6 cellular contexts compared by ENCODE assay signal in the genomic region with DNA sequence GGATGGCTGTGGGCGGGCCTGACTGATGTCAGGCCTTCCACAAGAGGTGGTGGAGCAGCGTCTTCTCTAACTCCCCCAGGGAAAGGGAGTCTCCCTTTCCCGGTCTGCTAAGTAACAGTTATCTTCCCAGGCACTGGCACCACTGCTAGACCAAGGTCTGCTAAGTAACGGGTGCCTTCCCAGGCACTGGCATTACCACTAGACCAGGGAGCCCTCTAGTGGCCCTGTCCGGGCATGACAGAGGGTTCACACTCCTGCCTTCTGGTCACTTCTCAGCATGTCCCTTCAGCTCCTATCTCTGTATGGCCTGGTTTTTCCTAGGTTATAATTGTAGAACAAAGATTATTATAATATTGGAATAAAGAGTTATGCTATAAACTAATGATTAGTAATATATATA. TPM values are rescaled to one million over a fixed set of nuclear protein-coding genes. Genes with fewer than 3 reads are reported as not detected.
A peak's percentile ranks its signal among the peaks of the same experiment; 100 is the strongest.
DNase-seq lines count a peak whose midpoint lies in the region; ATAC-seq, FAIRE-seq and TF ChIP-seq lines count a peak whose summit lies in the region.
"Not testable (repeated sequence)": the region's sequence is repeated elsewhere in the genome, so short reads cannot be mapped to it uniquely, and the experiment has no call there.

No MANE protein-coding gene starts in this region.

- in situ Hi-C loops in GM12878 (cut with MboI): not testable (repeated sequence)

- H3K9me3 Mint-ChIP-seq in memory B cell: not testable (repeated sequence)

- H3K4me3 ChIP-seq in LNCaP clone FGC (ENCODE audit: low read depth, low read length); GM12878: not testable (repeated sequence)

- not testable (repeated sequence) for DNase-seq in LNCaP clone FGC (ENCODE audit: low read depth); GM12878 (ENCODE audit: low read depth, low spot score)
- DNase-seq in T-helper 22 cell (ENCODE audit: low read depth) (peak; percentile 23), memory B cell (ENCODE audit: low spot score in 2 of 2) (peak; percentile 70 to 77)
- peak; percentile 94 for DNase-seq in stimulated activated naive CD8-positive, alpha-beta T cell treated with anti-CD3 and anti-CD28 coated beads, Interleukin-15, Interleukin-2, amounts not matched to agents 100 U/mL and 50 U/mL, for 24 hours

- not testable (repeated sequence) for H3K36me3 ChIP-seq in GM12878 (ENCODE audit: control insufficient read depth in 2 of 2, insufficient read depth in 2 of 2, low read length in 1 of 2)

- H3K27me3 Mint-ChIP-seq in memory B cell: not testable (repeated sequence)

- RAD21 ChIA-PET in GM12878 (lab: Charles Lee; ENCODE audit: unreplicated experiment): interaction anchor here (0.6 to 5.8 kb wide), 11 partner anchors 8 to 150 kb away, joined by 3 to 49 read pairs (median 6); a partner anchor contains a TSS

- peak; percentile 37 for ATAC-seq in GM18517 (IDR thresholded peaks at IDR 0.05; ENCODE audit: unreplicated experiment)
- not testable (repeated sequence) for ATAC-seq in GM12878
- peak; percentile 1 for ATAC-seq in memory B cell (ENCODE audit: low read depth)
- peak; percentile 1 for ATAC-seq in stimulated activated naive CD8-positive, alpha-beta T cell treated with anti-CD3 and anti-CD28 coated beads, Interleukin-15, Interleukin-2, amounts not matched to agents 100 U/mL and 50 U/mL, for 24 hours

- CTCF ChIA-PET in GM12878 (lab: Yijun Ruan, JAX): interaction anchor here (0.7 to 8.3 kb wide), 18 partner anchors 9 to 190 kb away, joined by 3 to 113 read pairs (median 6); a partner anchor contains a TSS

- SMC1A ChIA-PET in GM12878 (lab: Charles Lee; ENCODE audit: uncharacterized antibody, unreplicated experiment): interaction anchor here (0.6 to 14.7 kb wide), 13 partner anchors 8 to 190 kb away, joined by 3 to 140 read pairs (median 6); a partner anchor contains a TSS

- peaks cover 44% of the 10 kb centered on the region for H3K79me2 ChIP-seq in GM12878 (ENCODE audit: control insufficient read depth, insufficient read depth, low read length)

- peaks cover 49% of the 10 kb centered on the region for H3K4me1 Mint-ChIP-seq in memory B cell

- not testable (repeated sequence) for FAIRE-seq in GM12878 (lab: Jason Lieb, UNC)

- TF ChIP-seq EP300 in GM12878 (IDR thresholded peaks at IDR 0.05; ENCODE audit: borderline replicate concordance in 1 of 2, control insufficient read depth in 1 of 2, low read depth in 2 of 2, low read length in 2 of 2): not testable (repeated sequence)

- H3K9me3 ChIP-seq in GM12878 (replicated peaks; ENCODE audit: control insufficient read depth, insufficient read depth, low read length): not testable (repeated sequence)

- peak overlapping the region; percentile 99 for H3K27ac Mint-ChIP-seq in memory B cell

- peak overlapping the region; percentile 92 for H3K4me3 Mint-ChIP-seq in memory B cell

- peaks cover 68% of the 10 kb centered on the region for H3K4me1 ChIP-seq in GM12878 (ENCODE audit: control insufficient read depth, insufficient read depth, low read length)

- intact Hi-C loops in GM12878 (cut with micrococcal nuclease; ENCODE audit: unreplicated experiment): loop anchor here (2.0 to 5.0 kb wide), 3 partner anchors 27 to 71 kb away; a partner anchor contains a TSS

- not testable (repeated sequence) for H3K9ac ChIP-seq in GM12878 (ENCODE audit: control insufficient read depth, insufficient read depth, low read length)

- H3K4me2 ChIP-seq in GM12878 (ENCODE audit: control insufficient read depth, insufficient read depth): not testable (repeated sequence)

- H4K20me1 ChIP-seq in GM12878 (ENCODE audit: control insufficient read depth, insufficient read depth): not testable (repeated sequence)

- POLR2A ChIA-PET in GM12878 (lab: Charles Lee): interaction anchor here (0.6 to 4.6 kb wide), 12 partner anchors 7 to 189 kb away, joined by 3 to 25 read pairs (median 5); a partner anchor contains a TSS

- TF ChIP-seq CTCF in LNCaP clone FGC (IDR thresholded peaks at IDR 0.05; ENCODE audit: control insufficient read depth, extremely low read depth, insufficient read depth) (peak; percentile 61), GM12878 (IDR thresholded peaks at IDR 0.05 in 2 of 3, conservative IDR thresholded peaks at IDR 0.05 in 1 of 3; ENCODE audit: control insufficient read depth in 2 of 3, extremely low read depth in 1 of 3, insufficient read depth in 1 of 3, low read depth in 3 of 3, low read length in 3 of 3) (peak; percentile 21 to 41 (median 33); a peak in 4 of 6 replicates)

- peak; percentile 24; the same call in 1 of the 2 replicates for TF ChIP-seq RAD21 in GM12878 (IDR thresholded peaks at IDR 0.05; ENCODE audit: insufficient read depth, low read depth, low read length)

- BruUV-seq in GM12878 (replicated peaks; lab: Mats Ljungman, UMichigan): not testable (repeated sequence)

- H2AFZ ChIP-seq in GM12878 (ENCODE audit: control insufficient read depth, low read depth, low read length): not testable (repeated sequence)

- peaks cover 11% of the 10 kb centered on the region for H3K36me3 Mint-ChIP-seq in memory B cell

- WGBS in GM12878 (ENCODE audit: insufficient coverage, insufficient replicate concordance, low lambda C conversion rate, missing lambda C conversion rate): 0% methylated on average over 1 of the region's 5 CpGs

- H3K27ac ChIP-seq in GM12878 (ENCODE audit: control insufficient read depth, insufficient read depth): peak overlapping the region; percentile 99

- H3K27me3 ChIP-seq in GM12878 (replicated peaks in 1 of 2; ENCODE audit: control insufficient read depth in 2 of 2, insufficient read depth in 2 of 2, low read length in 1 of 2): not testable (repeated sequence)

- TF ChIP-seq POLR2A in GM12878 (IDR thresholded peaks at IDR 0.05; ENCODE audit: low read depth, low read length): not testable (repeated sequence)

RNA-seq across cellular contexts. Expression of a gene that starts 1.8 kb away (rescaled TPM):
- total RNA-seq in GM12878 (2013; cell fraction: nucleolus; rRNA removed): 20.3 and 21.7 TPM in 2 replicates
- total RNA-seq in GM12878 (2014; rRNA removed): 25.6 and 29.8 TPM in 2 replicates
- total RNA-seq in GM12878 (2014; rRNA removed; fragmentation: Illumina TruSeq; extraction: Trizol): 5.2 and 7.7 TPM in 2 replicates
- total RNA-seq in GM12878 (2021): 27.4 and 27.7 TPM in 2 replicates
- 3.7 TPM for polyA plus RNA-seq in GM12878 (2011; ENCODE audit: low read depth)
- polyA plus RNA-seq in GM12878 (2011; rRNA removed): 3.1 and 8.4 TPM in 2 replicates
- polyA plus RNA-seq in GM12878 (2011; cell fraction: cytosol; rRNA removed): 14.7 and 23.1 TPM in 2 replicates
- polyA plus RNA-seq in GM12878 (2011; cell fraction: nucleus; rRNA removed): 21.8 and 23.1 TPM in 2 replicates
- 13.9 and 14.6 TPM in 2 replicates for polyA plus RNA-seq in GM12878 (2012)
- 0.38 and 3.9 TPM in 2 replicates for polyA plus RNA-seq in GM12878 (2014; fragmentation: Illumina TruSeq; extraction: Trizol)
- polyA plus RNA-seq in GM12878 (2014; fragmentation: Nextera tagmentation; extraction: Ambion mirVana): 1 to 10 TPM; 1.3 to 3.6 TPM
- 39.4 and 41.4 TPM in 2 replicates for polyA plus RNA-seq in GM12878 (2014; rRNA removed)
- polyA plus RNA-seq in GM12878 (2016; fragmentation: Nextera tagmentation; extraction: Ambion mirVana): 10 to 100 TPM; 43.9 to 44.0 TPM
- polyA minus RNA-seq in GM12878 (2011; rRNA and poly(A)+ RNA removed): 1.7 and 6.8 TPM in 2 replicates
- polyA minus RNA-seq in GM12878 (2011; cell fraction: cytosol; rRNA and poly(A)+ RNA removed): 5.3 and 7.0 TPM in 2 replicates
- 10.0 and 16.9 TPM in 2 replicates for polyA minus RNA-seq in GM12878 (2011; cell fraction: nucleus; rRNA and poly(A)+ RNA removed)

RNA-seq across cellular contexts. Expression of a gene that starts 40.2 kb away (rescaled TPM):
- 33.8 and 37.8 TPM in 2 replicates for total RNA-seq in GM12878 (2013; cell fraction: nucleolus; rRNA removed)
- total RNA-seq in GM12878 (2014; rRNA removed) (101 and 122 TPM in 2 replicates), GM12878 (2014; rRNA removed; fragmentation: Illumina TruSeq; extraction: Trizol) (123 and 133 TPM in 2 replicates), GM12878 (2021) (78.7 and 81.7 TPM in 2 replicates)
- polyA plus RNA-seq in GM12878 (2011; ENCODE audit: low read depth): 221 TPM
- polyA plus RNA-seq in GM12878 (2011; rRNA removed) (73.0 and 90.4 TPM in 2 replicates), GM12878 (2014; fragmentation: Illumina TruSeq; extraction: Trizol) (178 and 192 TPM in 2 replicates), GM12878 (2014; fragmentation: Nextera tagmentation; extraction: Ambion mirVana) (100 to 1,000 TPM; 281 to 306 TPM), GM12878 (2014; rRNA removed) (112 and 153 TPM in 2 replicates), GM12878 (2016; fragmentation: Nextera tagmentation; extraction: Ambion mirVana) (100 to 1,000 TPM; 112 to 116 TPM)
- 47.6 and 55.0 TPM in 2 replicates for polyA plus RNA-seq in GM12878 (2011; cell fraction: cytosol; rRNA removed)
- 22.6 and 31.0 TPM in 2 replicates for polyA plus RNA-seq in GM12878 (2011; cell fraction: nucleus; rRNA removed)
- polyA plus RNA-seq in GM12878 (2012): 158 and 173 TPM in 2 replicates
- 14.5 and 19.5 TPM in 2 replicates for polyA minus RNA-seq in GM12878 (2011; rRNA and poly(A)+ RNA removed)
- polyA minus RNA-seq in GM12878 (2011; cell fraction: cytosol; rRNA and poly(A)+ RNA removed): 5.3 and 6.7 TPM in 2 replicates
- polyA minus RNA-seq in GM12878 (2011; cell fraction: nucleus; rRNA and poly(A)+ RNA removed): 12.2 and 15.6 TPM in 2 replicates

RNA-seq across cellular contexts. Expression of a gene that starts 40.8 kb away (rescaled TPM):
- 4.9 and 6.6 TPM in 2 replicates for total RNA-seq in GM12878 (2013; cell fraction: nucleolus; rRNA removed)
- 3.0 and 3.9 TPM in 2 replicates for total RNA-seq in GM12878 (2014; rRNA removed)
- total RNA-seq in GM12878 (2014; rRNA removed; fragmentation: Illumina TruSeq; extraction: Trizol): 0.85 and 0.92 TPM in 2 replicates
- 3.9 and 5.1 TPM in 2 replicates for total RNA-seq in GM12878 (2021)
- 1.6 TPM for polyA plus RNA-seq in GM12878 (2011; ENCODE audit: low read depth)
- 0.45 and 0.65 TPM in 2 replicates for polyA plus RNA-seq in GM12878 (2011; rRNA removed)
- 1.0 and 1.7 TPM in 2 replicates for polyA plus RNA-seq in GM12878 (2011; cell fraction: cytosol; rRNA removed)
- 4.8 and 5.6 TPM in 2 replicates for polyA plus RNA-seq in GM12878 (2011; cell fraction: nucleus; rRNA removed)
- 1.3 and 1.4 TPM in 2 replicates for polyA plus RNA-seq in GM12878 (2012)
- 0.24 and 0.98 TPM in 2 replicates for polyA plus RNA-seq in GM12878 (2014; fragmentation: Illumina TruSeq; extraction: Trizol)
- under 1 TPM; 0.19 to 0.24 TPM for polyA plus RNA-seq in GM12878 (2014; fragmentation: Nextera tagmentation; extraction: Ambion mirVana)
- 4.3 and 6.3 TPM in 2 replicates for polyA plus RNA-seq in GM12878 (2014; rRNA removed)
- polyA plus RNA-seq in GM12878 (2016; fragmentation: Nextera tagmentation; extraction: Ambion mirVana): under 1 TPM; 0.48 to 0.68 TPM
- polyA minus RNA-seq in GM12878 (2011; rRNA and poly(A)+ RNA removed): 0.22 and 1.0 TPM in 2 replicates
- 0.83 and 1.7 TPM in 2 replicates for polyA minus RNA-seq in GM12878 (2011; cell fraction: cytosol; rRNA and poly(A)+ RNA removed)
- polyA minus RNA-seq in GM12878 (2011; cell fraction: nucleus; rRNA and poly(A)+ RNA removed): 2.4 and 3.5 TPM in 2 replicates

RNA-seq across cellular contexts. Expression of a gene that starts 49.5 kb away (rescaled TPM):
- 1.4 and 2.9 TPM in 2 replicates for total RNA-seq in GM12878 (2013; cell fraction: nucleolus; rRNA removed)
- total RNA-seq in GM12878 (2014; rRNA removed): 0.98 and 1.1 TPM in 2 replicates
- total RNA-seq in GM12878 (2014; rRNA removed; fragmentation: Illumina TruSeq; extraction: Trizol): 0.83 and 1.1 TPM in 2 replicates
- total RNA-seq in GM12878 (2021): 1.3 and 2.0 TPM in 2 replicates
- 1.2 TPM for polyA plus RNA-seq in GM12878 (2011; ENCODE audit: low read depth)
- polyA plus RNA-seq in GM12878 (2011; rRNA removed): 0.66 and 1.2 TPM in 2 replicates
- 1.6 and 2.1 TPM in 2 replicates for polyA plus RNA-seq in GM12878 (2011; cell fraction: cytosol; rRNA removed)
- 2.6 and 2.7 TPM in 2 replicates for polyA plus RNA-seq in GM12878 (2011; cell fraction: nucleus; rRNA removed)
- polyA plus RNA-seq in GM12878 (2012): 2.2 and 2.5 TPM in 2 replicates
- 1.6 and 2.3 TPM in 2 replicates for polyA plus RNA-seq in GM12878 (2014; fragmentation: Illumina TruSeq; extraction: Trizol)
- under 1 TPM; 0.29 to 0.55 TPM for polyA plus RNA-seq in GM12878 (2014; fragmentation: Nextera tagmentation; extraction: Ambion mirVana)
- 2.8 TPM in 2 replicates for polyA plus RNA-seq in GM12878 (2014; rRNA removed)
- polyA plus RNA-seq in GM12878 (2016; fragmentation: Nextera tagmentation; extraction: Ambion mirVana): 1 to 10 TPM; 4.9 to 6.1 TPM
- polyA minus RNA-seq in GM12878 (2011; rRNA and poly(A)+ RNA removed): 0.88 and 1.3 TPM in 2 replicates
- polyA minus RNA-seq in GM12878 (2011; cell fraction: cytosol; rRNA and poly(A)+ RNA removed): 0.73 and 1.5 TPM in 2 replicates
- polyA minus RNA-seq in GM12878 (2011; cell fraction: nucleus; rRNA and poly(A)+ RNA removed): 0.36 and 0.67 TPM in 2 replicates

RNA-seq across cellular contexts. Expression of a gene that starts 59.4 kb away (rescaled TPM):
- total RNA-seq in GM12878 (2013; cell fraction: nucleolus; rRNA removed): 15.4 and 27.3 TPM in 2 replicates
- 17.3 and 18.2 TPM in 2 replicates for total RNA-seq in GM12878 (2014; rRNA removed)
- total RNA-seq in GM12878 (2014; rRNA removed; fragmentation: Illumina TruSeq; extraction: Trizol): 7.5 and 7.6 TPM in 2 replicates
- total RNA-seq in GM12878 (2021): 22.3 and 24.7 TPM in 2 replicates
- 10.8 TPM for polyA plus RNA-seq in GM12878 (2011; ENCODE audit: low read depth)
- polyA plus RNA-seq in GM12878 (2011; rRNA removed): 1.8 and 4.2 TPM in 2 replicates
- 5.4 and 6.4 TPM in 2 replicates for polyA plus RNA-seq in GM12878 (2011; cell fraction: cytosol; rRNA removed)
- 52.5 and 85.1 TPM in 2 replicates for polyA plus RNA-seq in GM12878 (2011; cell fraction: nucleus; rRNA removed)
- polyA plus RNA-seq in GM12878 (2012): 10.9 and 15.1 TPM in 2 replicates
- polyA plus RNA-seq in GM12878 (2014; fragmentation: Illumina TruSeq; extraction: Trizol): 7.5 and 10.8 TPM in 2 replicates
- polyA plus RNA-seq in GM12878 (2014; fragmentation: Nextera tagmentation; extraction: Ambion mirVana): 1 to 10 TPM in 1 of 2 experiments, under 1 TPM in 1; 0.21 to 1.3 TPM
- 17.3 and 22.3 TPM in 2 replicates for polyA plus RNA-seq in GM12878 (2014; rRNA removed)
- polyA plus RNA-seq in GM12878 (2016; fragmentation: Nextera tagmentation; extraction: Ambion mirVana): 1 to 10 TPM; 7.3 TPM
- 2.6 and 8.6 TPM in 2 replicates for polyA minus RNA-seq in GM12878 (2011; rRNA and poly(A)+ RNA removed)
- polyA minus RNA-seq in GM12878 (2011; cell fraction: cytosol; rRNA and poly(A)+ RNA removed): 1.7 and 3.1 TPM in 2 replicates
- 15.1 and 23.3 TPM in 2 replicates for polyA minus RNA-seq in GM12878 (2011; cell fraction: nucleus; rRNA and poly(A)+ RNA removed)
